In the genomic region with DNA sequence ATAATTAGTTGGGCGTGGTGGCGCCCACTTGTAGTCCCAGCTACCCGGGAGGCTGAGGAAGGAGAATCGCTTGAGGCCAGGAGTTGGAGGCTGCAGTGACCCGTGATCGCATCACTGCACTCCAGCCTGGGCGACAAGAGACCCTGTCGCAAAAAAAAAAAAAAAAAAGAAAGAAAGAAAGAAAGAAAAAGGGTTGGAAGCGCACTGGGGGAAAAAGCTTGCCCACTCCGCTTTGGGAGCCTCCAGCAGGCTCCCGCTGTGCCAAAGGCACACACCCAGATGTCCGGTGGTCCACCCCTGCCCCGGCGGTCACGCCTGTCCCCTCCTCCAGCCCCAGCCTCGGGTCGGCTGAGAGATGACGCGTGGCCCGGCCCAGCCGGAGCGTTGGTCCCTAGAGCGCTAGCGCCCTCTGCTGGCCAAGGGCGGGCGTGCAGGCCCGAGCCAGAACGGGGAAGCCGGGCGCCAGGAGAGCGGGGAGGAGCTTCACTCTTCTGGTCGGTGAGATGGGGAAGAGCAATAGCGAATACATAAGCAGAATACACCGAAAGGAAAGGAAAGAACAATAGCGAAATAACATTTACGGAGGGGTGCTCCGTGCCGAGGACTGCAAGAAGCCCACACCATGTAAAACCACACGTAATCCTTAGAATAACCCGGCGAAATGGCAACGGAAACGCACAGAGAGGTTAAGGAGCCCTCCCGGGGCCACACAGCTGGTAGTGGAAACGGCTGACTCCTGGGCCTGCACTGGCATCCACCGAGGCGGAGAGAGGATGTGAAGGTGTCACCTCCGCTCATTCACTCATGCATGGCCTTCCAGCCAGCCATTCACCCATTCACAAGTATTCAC, we compare ENCODE assay signal across 1 cellular context.
TF ChIP-seq lines count a peak whose summit lies in the region.

No MANE protein-coding gene starts in this region.

TF ChIP-seq in Ishikawa, 13 proteins besides CTCF, POLR2A, EP300 and RAD21 (continued from another document):
- TF ChIP-seq, protein P1, sequence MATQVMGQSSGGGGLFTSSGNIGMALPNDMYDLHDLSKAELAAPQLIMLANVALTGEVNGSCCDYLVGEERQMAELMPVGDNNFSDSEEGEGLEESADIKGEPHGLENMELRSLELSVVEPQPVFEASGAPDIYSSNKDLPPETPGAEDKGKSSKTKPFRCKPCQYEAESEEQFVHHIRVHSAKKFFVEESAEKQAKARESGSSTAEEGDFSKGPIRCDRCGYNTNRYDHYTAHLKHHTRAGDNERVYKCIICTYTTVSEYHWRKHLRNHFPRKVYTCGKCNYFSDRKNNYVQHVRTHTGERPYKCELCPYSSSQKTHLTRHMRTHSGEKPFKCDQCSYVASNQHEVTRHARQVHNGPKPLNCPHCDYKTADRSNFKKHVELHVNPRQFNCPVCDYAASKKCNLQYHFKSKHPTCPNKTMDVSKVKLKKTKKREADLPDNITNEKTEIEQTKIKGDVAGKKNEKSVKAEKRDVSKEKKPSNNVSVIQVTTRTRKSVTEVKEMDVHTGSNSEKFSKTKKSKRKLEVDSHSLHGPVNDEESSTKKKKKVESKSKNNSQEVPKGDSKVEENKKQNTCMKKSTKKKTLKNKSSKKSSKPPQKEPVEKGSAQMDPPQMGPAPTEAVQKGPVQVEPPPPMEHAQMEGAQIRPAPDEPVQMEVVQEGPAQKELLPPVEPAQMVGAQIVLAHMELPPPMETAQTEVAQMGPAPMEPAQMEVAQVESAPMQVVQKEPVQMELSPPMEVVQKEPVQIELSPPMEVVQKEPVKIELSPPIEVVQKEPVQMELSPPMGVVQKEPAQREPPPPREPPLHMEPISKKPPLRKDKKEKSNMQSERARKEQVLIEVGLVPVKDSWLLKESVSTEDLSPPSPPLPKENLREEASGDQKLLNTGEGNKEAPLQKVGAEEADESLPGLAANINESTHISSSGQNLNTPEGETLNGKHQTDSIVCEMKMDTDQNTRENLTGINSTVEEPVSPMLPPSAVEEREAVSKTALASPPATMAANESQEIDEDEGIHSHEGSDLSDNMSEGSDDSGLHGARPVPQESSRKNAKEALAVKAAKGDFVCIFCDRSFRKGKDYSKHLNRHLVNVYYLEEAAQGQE (IDR thresholded peaks at IDR 0.05; ENCODE audit: low read depth), result no peak
